In the genomic region with DNA sequence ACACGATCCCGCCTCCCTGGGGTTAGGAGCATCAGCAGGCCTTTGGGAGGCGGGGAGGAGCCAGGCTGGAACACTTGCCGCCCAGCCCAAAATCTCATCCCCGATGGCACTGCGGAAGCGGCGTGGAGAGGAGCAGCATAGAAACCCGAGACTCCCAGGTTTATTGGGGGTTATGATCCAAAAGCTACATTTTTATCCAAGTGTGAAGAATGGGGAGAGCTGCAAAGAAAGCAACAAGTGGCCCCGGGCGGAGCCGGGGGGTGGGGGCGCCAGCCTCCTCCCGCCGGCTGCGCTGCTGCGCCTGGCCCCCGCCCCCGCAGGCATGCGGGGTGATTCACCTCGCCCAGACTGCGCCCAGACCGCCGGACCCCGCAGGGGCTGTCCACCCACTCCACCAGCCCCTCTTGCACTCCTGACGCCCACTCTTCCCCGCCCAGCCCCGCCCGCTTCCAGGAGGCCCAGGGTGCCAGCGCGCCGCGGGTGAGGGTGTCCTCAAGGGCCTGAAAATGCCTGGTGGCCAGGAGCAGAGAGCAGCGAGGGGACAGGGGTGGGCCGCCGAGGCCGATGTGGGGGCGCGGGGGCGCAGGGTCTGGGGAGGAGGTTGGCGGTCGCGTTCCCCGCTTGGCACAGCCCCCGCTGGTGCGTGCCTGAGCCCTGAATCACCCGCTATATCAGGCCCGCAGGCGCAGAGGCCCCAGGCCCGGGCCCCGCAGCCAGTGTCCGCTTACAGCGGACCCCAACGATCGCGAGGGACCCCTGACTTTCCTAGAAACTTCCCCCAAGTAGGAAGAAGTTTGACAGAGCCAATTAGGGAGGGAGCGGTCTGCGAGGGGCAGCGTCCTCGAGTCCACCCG, we compare ENCODE assay signal across 1 cellular context.
TF ChIP-seq lines count a peak whose summit lies in the region.

No MANE protein-coding gene starts in this region.

TF ChIP-seq in HCT116, 20 proteins besides CTCF, POLR2A, EP300 and RAD21 (continued from another document):
- no peak for TF ChIP-seq YY1 (IDR thresholded peaks at IDR 0.05; ENCODE audit: extremely low read depth, insufficient replicate concordance, low read depth, low read length)
- TF ChIP-seq CBX3 (IDR thresholded peaks at IDR 0.05; ENCODE audit: low read depth), result no peak
